In genomic region chr14:71529855-71530254, GRCh38 we compare ENCODE assay signal across 10 cellular contexts.
DNase-seq lines count a peak whose midpoint lies in the region; ATAC-seq lines count a peak whose summit lies in the region.
"Had no signal": no experiment of that assay in that cellular context is flagged by ENCODE, and none has a peak within 500 bp of the region (broad histone marks: within the 10 kb centered on the region; RNA-seq: fewer than 3 reads in every experiment).

No MANE protein-coding gene starts in this region.

- no peaks in the 10 kb centered on the region for H3K27me3 ChIP-seq in adipocyte (replicated peaks; ENCODE audit: control insufficient read depth, insufficient read depth, low read length)

- H3K4me3 ChIP-seq in adipocyte (ENCODE audit: low read length), result peak overlapping the region; percentile 39

- H3K36me3 ChIP-seq in adipocyte (ENCODE audit: control insufficient read depth, insufficient read depth, low read length, severe bottlenecking), result no peaks in the 10 kb centered on the region

- intact Hi-C loops in cardiac septum (cut with DNase I) (no loop called here), posterior vena cava (cut with DNase I) (no loop called here)

- H3K9ac ChIP-seq in adipocyte (ENCODE audit: low read length), result peak overlapping the region; percentile 14

- in situ Hi-C loops in G401 (cut with HindIII; ENCODE audit: low sequenced_read_pairs), result no loop called here

- DNase-seq in G401 (ENCODE audit: low spot score) (peak; percentile 43), adipocyte (ENCODE audit: low read depth) (no peak), cardiac septum (ENCODE audit: low spot score) (peak; percentile 79), posterior vena cava (ENCODE audit: low spot score) (peak; percentile 87), HuH-7 (ENCODE audit: low spot score) (no peak), NCI-H526 (lab: John Stamatoyannopoulos, UW) (no peak)
- DNase-seq in activated T-cell treated with anti-CD3 and anti-CD28 coated beads, Interleukin-2, amount 50 U/mL, for 48 hours, result no peak
- DNase-seq: Caco-2, SW 1271 had no signal

- peaks cover 32% of the 10 kb centered on the region for H3K4me1 ChIP-seq in adipocyte (ENCODE audit: control insufficient read depth, insufficient read depth, low read length)
- H3K4me1 ChIP-seq: Caco-2 had no signal

- no peaks in the 10 kb centered on the region for H3K9me3 ChIP-seq in adipocyte (ENCODE audit: control insufficient read depth, low read length)
- H3K9me3 ChIP-seq: Caco-2 had no signal

- ATAC-seq in HG03097 (IDR thresholded peaks at IDR 0.05; ENCODE audit: low FRiP score, unreplicated experiment), result no peak

Comparison
In these comparisons a context has a peak if more than half of its experiments do, and no peak if none do; other contexts are left out.
1. DNase-seq: peak in G401 (single experiment), cardiac septum (single experiment) and posterior vena cava (single experiment); none in adipocyte (single experiment), HuH-7 (single experiment), activated T-cell treated with anti-CD3 and anti-CD28 coated beads, Interleukin-2, amount 50 U/mL, for 48 hours (0 of 2) and NCI-H526 (0 of 2).